2 cellular contexts compared by ENCODE assay signal in genomic region chr2:24110660-24111303, GRCh38.
TF ChIP-seq lines count a peak whose summit lies in the region.

No MANE protein-coding gene starts in this region.

TF ChIP-seq in SK-N-SH treated with all-trans-retinoic acid at 6 μM for 48 hours, 23 proteins besides CTCF, POLR2A, EP300 and RAD21 (continued from another document):
- TF ChIP-seq CSRNP3 (CRISPR knock-in tag; IDR thresholded peaks at IDR 0.05) (no peak), ZFP30 (CRISPR knock-in tag; IDR thresholded peaks at IDR 0.05) (no peak), SNAI2 (CRISPR knock-in tag; IDR thresholded peaks at IDR 0.05) (no peak)

TF ChIP-seq in SK-N-SH, 30 proteins besides CTCF, POLR2A, EP300 and RAD21 (continued from another document):
- TF ChIP-seq REST (IDR thresholded peaks at IDR 0.05; ENCODE audit: low read depth, low read length) (no peak), TAF1 (IDR thresholded peaks at IDR 0.05; ENCODE audit: borderline replicate concordance, low read depth, low read length) (no peak), FOXM1 (IDR thresholded peaks at IDR 0.05; ENCODE audit: low read depth) (no peak), ELF1 (IDR thresholded peaks at IDR 0.05) (no peak), FOSL2 (IDR thresholded peaks at IDR 0.05; ENCODE audit: borderline replicate concordance, low read depth) (no peak), NFIC (IDR thresholded peaks at IDR 0.05; ENCODE audit: borderline replicate concordance) (no peak)
